15 cellular contexts compared by ENCODE assay signal in the genomic region with DNA sequence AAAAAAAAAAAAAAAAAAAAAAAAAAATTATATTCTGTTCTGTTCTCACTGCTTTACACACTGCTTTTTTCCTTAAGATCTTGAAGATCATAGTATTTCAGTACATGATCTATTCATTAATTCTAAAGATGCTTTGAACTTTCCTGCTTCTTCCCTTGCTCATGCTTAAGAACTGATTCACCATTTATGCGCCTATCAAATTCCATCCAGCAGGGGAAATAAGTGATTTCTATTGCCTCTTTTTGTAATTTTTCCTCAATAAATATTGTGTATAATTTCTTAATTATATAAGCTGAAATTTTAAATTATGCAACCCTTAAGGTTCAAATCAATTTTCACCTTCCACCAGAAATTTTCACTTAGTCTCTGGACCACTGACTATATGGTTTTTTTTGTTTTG. TPM values are rescaled to one million over a fixed set of nuclear protein-coding genes. Genes with fewer than 3 reads are reported as not detected.
DNase-seq lines count a peak whose midpoint lies in the region; ATAC-seq and TF ChIP-seq lines count a peak whose summit lies in the region.
"Had no signal": no experiment of that assay in that cellular context is flagged by ENCODE, and none has a peak within 500 bp of the region (broad histone marks: within the 10 kb centered on the region; RNA-seq: fewer than 3 reads in every experiment).

No MANE protein-coding gene starts in this region.

- H3K4me3 ChIP-seq in WI38 (ENCODE audit: low read depth, low read length) (no peak overlapping the region), fibroblast of the aortic adventitia (ENCODE audit: low read depth, low read length) (no peak overlapping the region)
- H3K4me3 ChIP-seq: esophagus squamous epithelium, suprapubic skin had no signal

- no peak for DNase-seq in activated naive CD4-positive, alpha-beta T cell (lab: John Stamatoyannopoulos, UW)
- peak; percentile 44 for DNase-seq in fibroblast of the aortic adventitia (ENCODE audit: low read depth)
- DNase-seq in renal cortical epithelial cell (ENCODE audit: low read depth) = peak; percentile 18
- no peak for DNase-seq in SW480 (ENCODE audit: low spot score)
- DNase-seq: activated naive CD4-positive, alpha-beta T cell treated with anti-CD3 and anti-CD28 coated beads, Interleukin-2, amount 50 U/mL, for 16 hours; Calu3; esophagus squamous epithelium; NCI-H1694 treated with DMSO at 0.1 percent for 48 hours; NCI-H524 treated with DMSO at 0.1 percent for 48 hours; Right ventricle myocardium superior had no signal

- peaks cover 24% of the 10 kb centered on the region for H3K36me3 Mint-ChIP-seq in activated naive CD4-positive, alpha-beta T cell treated with anti-CD3 and anti-CD28 coated beads, Interleukin-2, amount 50 U/mL, for 24 hours

- peaks cover 79% of the 10 kb centered on the region for H3K4me1 Mint-ChIP-seq in activated naive CD4-positive, alpha-beta T cell treated with anti-CD3 and anti-CD28 coated beads, Interleukin-2, amount 50 U/mL, for 24 hours

- H3K4me3 Mint-ChIP-seq in activated naive CD4-positive, alpha-beta T cell treated with anti-CD3 and anti-CD28 coated beads, Interleukin-2, amount 50 U/mL, for 24 hours = peak overlapping the region; percentile 47

- H3K27me3 Mint-ChIP-seq in activated naive CD4-positive, alpha-beta T cell treated with anti-CD3 and anti-CD28 coated beads, Interleukin-2, amount 50 U/mL, for 24 hours = no peaks in the 10 kb centered on the region

- ATAC-seq in HG03354 (IDR thresholded peaks at IDR 0.05; ENCODE audit: poor library complexity, severe bottlenecking, unreplicated experiment) (no peak), HG02852 (IDR thresholded peaks at IDR 0.05; ENCODE audit: unreplicated experiment) (no peak)

- TF ChIP-seq CTCF in WI38 (IDR thresholded peaks at IDR 0.05; ENCODE audit: low read depth, low read length) = peak; percentile 12; the same call in 1 of the 2 replicates
- TF ChIP-seq CTCF in fibroblast of the aortic adventitia (IDR thresholded peaks at IDR 0.05; ENCODE audit: insufficient read depth, low read length) = peak; percentile 42

- peaks cover 4% of the 10 kb centered on the region for H3K9me3 Mint-ChIP-seq in activated naive CD4-positive, alpha-beta T cell treated with anti-CD3 and anti-CD28 coated beads, Interleukin-2, amount 50 U/mL, for 24 hours

- peak overlapping the region; percentile 55 for H3K27ac Mint-ChIP-seq in activated naive CD4-positive, alpha-beta T cell treated with anti-CD3 and anti-CD28 coated beads, Interleukin-2, amount 50 U/mL, for 24 hours

RNA-seq across cellular contexts. Expression of a gene that starts 10.6 kb away (rescaled TPM):
- 21.0 and 35.2 TPM in 2 replicates for total RNA-seq in fibroblast of the aortic adventitia (ENCODE audit: low replicate concordance)
- total RNA-seq in renal cortical epithelial cell = 26.7 and 32.6 TPM in 2 replicates

Comparison
In these comparisons a context has a peak if more than half of its experiments do, and no peak if none do; other contexts are left out.
1. DNase-seq: peak in fibroblast of the aortic adventitia (single experiment) and renal cortical epithelial cell (single experiment); none in activated naive CD4-positive, alpha-beta T cell (0 of 4) and SW480 (single experiment).